23 cellular contexts compared by ENCODE assay signal in the genomic region with DNA sequence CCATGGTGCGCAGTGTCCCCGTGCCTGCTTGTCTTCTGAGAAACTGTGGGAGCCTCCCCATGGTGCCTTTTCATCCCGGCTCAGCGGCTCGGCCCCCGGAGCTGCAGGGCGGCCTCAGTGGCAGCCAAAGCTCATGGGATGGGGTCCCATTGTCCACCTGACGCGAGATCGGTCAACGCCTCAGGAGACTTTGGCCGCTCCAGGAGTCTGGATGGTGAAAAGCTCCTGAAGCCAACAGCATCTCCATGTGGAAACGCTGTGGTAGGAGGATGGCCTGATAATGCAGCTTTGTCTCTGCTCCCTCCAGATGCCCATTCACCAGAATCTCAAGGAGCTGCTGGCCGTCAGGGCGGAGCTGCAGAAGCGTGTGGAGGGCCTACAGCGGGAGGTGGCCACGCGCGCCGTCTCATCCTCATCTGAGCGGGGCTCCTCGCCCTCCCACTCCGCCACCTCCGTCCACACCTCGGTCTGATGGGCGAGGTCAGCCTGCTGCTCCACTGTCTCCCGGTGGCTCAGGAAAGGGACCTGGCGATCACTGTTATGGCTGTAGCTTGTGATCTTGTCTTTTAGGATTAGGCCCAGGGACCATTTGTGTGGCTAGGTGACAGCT.
"Had no signal": no experiment of that assay in that cellular context is flagged by ENCODE, and none has a peak within 500 bp of the region (broad histone marks: within the 10 kb centered on the region; RNA-seq: fewer than 3 reads in every experiment).

No MANE protein-coding gene starts in this region.

- H3K36me3 Mint-ChIP-seq: activated naive CD8-positive, alpha-beta T cell had no signal

- H3K27ac ChIP-seq: colonic mucosa, ovary, transverse colon had no signal

- H3K9me3 Mint-ChIP-seq: natural killer cell treated with Interleukin-12 subunit alpha and Interleukin-12 subunit beta and Interleukin-15 and Interleukin-18, amount 100 ng/mL, for 72 hours; T-helper 2 cell treated with Interferon-gamma antibody and Interleukin-4, amounts not matched to agents 5 μg/mL and 100 μg/mL, for 36 hours had no signal

- ATAC-seq: activated CD4-positive, alpha-beta T cell treated with anti-CD3 and anti-CD28 coated beads for 36 hours; activated CD8-positive, alpha-beta T cell treated with anti-CD3 and anti-CD28 coated beads, Interleukin-2, amount 10 ng/mL, durations not matched to agents 7 days and 5 days; mucosa of descending colon; natural killer cell treated with Interleukin-12 subunit alpha and Interleukin-12 subunit beta and Interleukin-15 and Interleukin-18, amount 100 ng/mL, for 72 hours had no signal

- H3K4me2 ChIP-seq: smooth muscle cell had no signal

- DNase-seq: activated CD4-positive, alpha-beta T cell treated with anti-CD3 and anti-CD28 coated beads for 36 hours; activated CD4-positive, CD25-positive, alpha-beta regulatory T cell; activated CD8-positive, alpha-beta T cell treated with anti-CD3 and anti-CD28 coated beads, Interleukin-2, amount 10 ng/mL, durations not matched to agents 7 days and 5 days; activated effector memory CD4-positive, alpha-beta T cell treated with Interleukin-2 at 50 U/mL for 16 hours; activated naive CD4-positive, alpha-beta T cell treated with Interleukin-2 at 50 U/mL for 16 hours; colonic mucosa; effector CD8-positive, alpha-beta T cell; glutamatergic neuron; mucosa of descending colon; ovary; retina; stimulated activated CD4-positive, alpha-beta T cell treated with anti-CD3 and anti-CD28 coated beads, Interleukin-1b, Interleukin-23, amount 100 ng/mL, for 48 hours; stimulated activated CD4-positive, alpha-beta T cell treated with anti-CD3 and anti-CD28 coated beads, Interleukin-4, amount 100 ng/mL, for 4 hours; stimulated activated CD8-positive, alpha-beta memory T cell treated with anti-CD3 and anti-CD28 coated beads, Interleukin-4, amount 100 ng/mL, for 48 hours; stimulated activated naive CD4-positive, alpha-beta T cell treated with Interleukin-2 at 50 U/mL for 16 hours; T-helper 1 cell; transverse colon had no signal

- H3K4me3 Mint-ChIP-seq: activated CD4-positive, alpha-beta T cell treated with anti-CD3 and anti-CD28 coated beads for 36 hours; activated CD8-positive, alpha-beta T cell treated with anti-CD3 and anti-CD28 coated beads, Interleukin-2, amount 10 ng/mL, durations not matched to agents 7 days and 5 days; activated naive CD8-positive, alpha-beta T cell; natural killer cell treated with Interleukin-12 subunit alpha and Interleukin-12 subunit beta and Interleukin-15 and Interleukin-18, amount 100 ng/mL, for 72 hours; T-helper 2 cell treated with Interferon-gamma antibody and Interleukin-4, amounts not matched to agents 5 μg/mL and 100 μg/mL, for 36 hours had no signal

- H3K36me3 ChIP-seq: colonic mucosa, ovary, transverse colon had no signal

- H3K9me3 ChIP-seq: colonic mucosa, mucosa of descending colon, ovary, transverse colon had no signal

- H3K27ac Mint-ChIP-seq: activated CD4-positive, alpha-beta T cell treated with anti-CD3 and anti-CD28 coated beads for 36 hours; activated CD8-positive, alpha-beta T cell treated with anti-CD3 and anti-CD28 coated beads, Interleukin-2, amount 10 ng/mL, durations not matched to agents 7 days and 5 days; activated naive CD8-positive, alpha-beta T cell; natural killer cell treated with Interleukin-12 subunit alpha and Interleukin-12 subunit beta and Interleukin-15 and Interleukin-18, amount 100 ng/mL, for 72 hours; progenitor cell of endocrine pancreas; T-helper 2 cell treated with Interferon-gamma antibody and Interleukin-4, amounts not matched to agents 5 μg/mL and 100 μg/mL, for 36 hours had no signal

- H3K27me3 ChIP-seq: colonic mucosa, ovary, transverse colon had no signal

- H3K4me3 ChIP-seq: colonic mucosa, lung, mucosa of descending colon, ovary, smooth muscle cell, transverse colon had no signal

- H3K27me3 Mint-ChIP-seq: activated CD4-positive, alpha-beta T cell treated with anti-CD3 and anti-CD28 coated beads for 36 hours; activated naive CD8-positive, alpha-beta T cell; natural killer cell treated with Interleukin-12 subunit alpha and Interleukin-12 subunit beta and Interleukin-15 and Interleukin-18, amount 100 ng/mL, for 72 hours; progenitor cell of endocrine pancreas had no signal

- H3K4me1 ChIP-seq: colonic mucosa, transverse colon had no signal
